In genomic region chr4:7037425-7037824, GRCh38 we compare ENCODE assay signal across 16 cellular contexts. TPM values are rescaled to one million over a fixed set of nuclear protein-coding genes. Genes with fewer than 3 reads are reported as not detected.
DNase-seq lines count a peak whose midpoint lies in the region; TF ChIP-seq lines count a peak whose summit lies in the region.
"Had no signal": no experiment of that assay in that cellular context is flagged by ENCODE, and none has a peak within 500 bp of the region (broad histone marks: within the 10 kb centered on the region; RNA-seq: fewer than 3 reads in every experiment).

No MANE protein-coding gene starts in this region.

- H3K27ac ChIP-seq in neural progenitor cell: no peak overlapping the region
- H3K27ac ChIP-seq: coronary artery, heart left ventricle had no signal

- peaks cover 14% of the 10 kb centered on the region for H3F3A ChIP-seq in neural progenitor cell (ENCODE audit: low read depth)

- peaks cover 3% of the 10 kb centered on the region for H3K4me1 ChIP-seq in neural progenitor cell

- H3K27ac Mint-ChIP-seq in chondrocyte (ENCODE audit: unreplicated experiment): peak overlapping the region; percentile 62
- no peak overlapping the region for H3K27ac Mint-ChIP-seq in neural progenitor cell
- H3K27ac Mint-ChIP-seq: activated T-helper 17 cell treated with anti-CD3 and anti-CD28 coated beads, Interleukin-2, amount 50 U/mL, for 72 hours; T-helper 2 cell treated with Interferon-gamma antibody and Interleukin-4, amounts not matched to agents 5 μg/mL and 100 μg/mL, for 36 hours had no signal

- H3K4me2 ChIP-seq in neural progenitor cell: no peak overlapping the region

- no peaks in the 10 kb centered on the region for H3K79me2 ChIP-seq in neural progenitor cell (ENCODE audit: low read depth)

- H3K4me1 Mint-ChIP-seq in chondrocyte (ENCODE audit: low read depth) (peaks cover 36% of the 10 kb centered on the region), neural progenitor cell (peaks cover 18% of the 10 kb centered on the region)

- no peaks in the 10 kb centered on the region for H3K9me3 ChIP-seq in neural progenitor cell (ENCODE audit: low read depth)
- H3K9me3 ChIP-seq: heart left ventricle had no signal

- no peaks in the 10 kb centered on the region for H3K36me3 ChIP-seq in neural progenitor cell

- POLR2A ChIA-PET in GM10248 (lab: Yijun Ruan, JAX): no interaction called here

- H3K9me3 Mint-ChIP-seq in chondrocyte (ENCODE audit: low read depth) (no peaks in the 10 kb centered on the region), neural progenitor cell (peaks cover 5% of the 10 kb centered on the region)
- H3K9me3 Mint-ChIP-seq: activated T-helper 17 cell treated with anti-CD3 and anti-CD28 coated beads, Interleukin-2, amount 50 U/mL, for 72 hours; T-helper 2 cell treated with Interferon-gamma antibody and Interleukin-4, amounts not matched to agents 5 μg/mL and 100 μg/mL, for 36 hours had no signal

- CTCF ChIA-PET in GM10248 (lab: Yijun Ruan, JAX): no interaction called here

- peak; percentile 9 for TF ChIP-seq CTCF in GM10248 (IDR thresholded peaks at IDR 0.05; ENCODE audit: control extremely low read depth, extremely low read depth, low read depth, missing control alignments)
- peak; percentile 33 for TF ChIP-seq CTCF in chondrocyte (IDR thresholded peaks at IDR 0.05)
- peak; percentile 12 for TF ChIP-seq CTCF in neural progenitor cell (IDR thresholded peaks at IDR 0.05)

- H2AFZ ChIP-seq in neural progenitor cell (replicated peaks): no peak overlapping the region

- H3K27me3 Mint-ChIP-seq in chondrocyte (ENCODE audit: low read depth) (no peaks in the 10 kb centered on the region), neural progenitor cell (ENCODE audit: insufficient read depth, low read depth) (peaks cover 7% of the 10 kb centered on the region)
- H3K27me3 Mint-ChIP-seq: activated T-helper 17 cell treated with anti-CD3 and anti-CD28 coated beads, Interleukin-2, amount 50 U/mL, for 72 hours had no signal

- intact Hi-C loops in cardiac septum (cut with DNase I): no loop called here

- DNase-seq in GM10248 (ENCODE audit: extremely low spot score): no peak
- peak; percentile 40 for DNase-seq in HT-29 (ENCODE audit: low spot score)
- DNase-seq in chondrocyte (ENCODE audit: low spot score): no peak
- DNase-seq in neural progenitor cell (ENCODE audit: low spot score): no peak
- no peak for DNase-seq in cardiac septum (ENCODE audit: low spot score)
- no peak for DNase-seq in HuH-7.5 (ENCODE audit: low spot score)
- no peak for DNase-seq in glomerular visceral epithelial cell (ENCODE audit: extremely low spot score)
- DNase-seq: activated CD4-positive, alpha-beta T cell treated with anti-CD3 and anti-CD28 coated beads, Interleukin-2, amount 50 U/mL, for 1 hour; amygdala; NCI-H2107; NCI-H748 treated with DMSO at 0.1 percent for 48 hours; stimulated activated CD4-positive, alpha-beta T cell treated with anti-CD3 and anti-CD28 coated beads, Interleukin-12 subunit alpha, Interleukin-12 subunit beta, amount 100 ng/mL, for 4 hours had no signal

- H3K36me3 Mint-ChIP-seq in chondrocyte (ENCODE audit: low read depth): no peaks in the 10 kb centered on the region
- H3K36me3 Mint-ChIP-seq in neural progenitor cell: peaks cover 5% of the 10 kb centered on the region

- H3K4me3 Mint-ChIP-seq in chondrocyte (ENCODE audit: unreplicated experiment) (no peak overlapping the region), neural progenitor cell (no peak overlapping the region)
- H3K4me3 Mint-ChIP-seq: activated T-helper 17 cell treated with anti-CD3 and anti-CD28 coated beads, Interleukin-2, amount 50 U/mL, for 72 hours; T-helper 2 cell treated with Interferon-gamma antibody and Interleukin-4, amounts not matched to agents 5 μg/mL and 100 μg/mL, for 36 hours had no signal

- no peak overlapping the region for H3K4me3 ChIP-seq in neural progenitor cell
- H3K4me3 ChIP-seq: coronary artery, heart left ventricle had no signal

- peaks cover 26% of the 10 kb centered on the region for H3K27me3 ChIP-seq in neural progenitor cell
- H3K27me3 ChIP-seq: heart left ventricle had no signal

- no peak overlapping the region for H3K9ac ChIP-seq in neural progenitor cell

- H4K20me1 ChIP-seq in neural progenitor cell (ENCODE audit: low read depth): peaks cover 19% of the 10 kb centered on the region

RNA-seq across cellular contexts. Expression of gene TADA2B, which starts 5.7 kb away (rescaled TPM):
- total RNA-seq in HT-29 (2014; rRNA removed; shearing (Covaris generic)): 13.1 and 14.2 TPM in 2 replicates
- total RNA-seq in chondrocyte (18.5 to 18.9 TPM (median 18.8 TPM) in 3 replicates), neural progenitor cell (ENCODE audit: low replicate concordance) (10.6 and 12.6 TPM in 2 replicates), cardiac septum (25.6 TPM)

RNA-seq across cellular contexts. Expression of gene GRPEL1, which starts 30.4 kb away (rescaled TPM):
- total RNA-seq in HT-29 (2014; rRNA removed; shearing (Covaris generic)): 52.9 and 61.9 TPM in 2 replicates
- 21.8 to 25.8 TPM (median 24.1 TPM) in 3 replicates for total RNA-seq in chondrocyte
- total RNA-seq in neural progenitor cell (ENCODE audit: low replicate concordance): 13.7 and 21.0 TPM in 2 replicates
- 43.5 TPM for total RNA-seq in cardiac septum
